8 cellular contexts compared by ENCODE assay signal in genomic region chr15:67542192-67542461, GRCh38. TPM values are rescaled to one million over a fixed set of nuclear protein-coding genes. Genes with fewer than 3 reads are reported as not detected.
A peak's percentile ranks its signal among the peaks of the same experiment; 100 is the strongest.
DNase-seq lines count a peak whose midpoint lies in the region; ATAC-seq and TF ChIP-seq lines count a peak whose summit lies in the region.

No MANE protein-coding gene starts in this region.

- no peaks in the 10 kb centered on the region for H3K27me3 Mint-ChIP-seq in activated naive CD4-positive, alpha-beta T cell treated with anti-CD3 and anti-CD28 coated beads for 36 hours (ENCODE audit: low read depth)
- H3K27me3 Mint-ChIP-seq in T-cell: no peaks in the 10 kb centered on the region

- H3K4me1 Mint-ChIP-seq in activated naive CD4-positive, alpha-beta T cell treated with anti-CD3 and anti-CD28 coated beads for 36 hours (ENCODE audit: low read depth): peaks cover 46% of the 10 kb centered on the region
- peaks cover 42 to 64% (median 54%) of the 10 kb centered on the region in 3 donors for H3K4me1 Mint-ChIP-seq in T-cell

- intact Hi-C loops in activated naive CD4-positive, alpha-beta T cell treated with anti-CD3 and anti-CD28 coated beads for 36 hours (cut with micrococcal nuclease): loop anchor here (5.0 to 10.0 kb wide), 4 partner anchors 220 to 735 kb away; partner anchors contain the start of genes FEM1B and PIAS1

- POLR2A ChIA-PET in T-cell (lab: Charles Lee): interaction anchor here in 1 of 2 donors (1.0 kb wide), 1 partner anchor 22 kb away, joined by 3 read pairs; no protein-coding TSS in a partner anchor

- CTCF ChIA-PET in activated naive CD4-positive, alpha-beta T cell treated with anti-CD3 and anti-CD28 coated beads for 36 hours (lab: Charles Lee): interaction anchor here (0.7 kb wide), 1 partner anchor 21 kb away, joined by 3 read pairs; no protein-coding TSS in a partner anchor
- CTCF ChIA-PET in T-cell (lab: Charles Lee): no interaction called here

- H3K9me3 Mint-ChIP-seq in activated naive CD4-positive, alpha-beta T cell treated with anti-CD3 and anti-CD28 coated beads for 36 hours: no peaks in the 10 kb centered on the region
- H3K9me3 Mint-ChIP-seq in T-cell: no peaks in the 10 kb centered on the region

- peak overlapping the region; percentile 91 for H3K4me3 Mint-ChIP-seq in activated naive CD4-positive, alpha-beta T cell treated with anti-CD3 and anti-CD28 coated beads for 36 hours
- peak overlapping the region; percentile 95 to 98 (median 97) for H3K4me3 Mint-ChIP-seq in T-cell

- no peak for TF ChIP-seq CTCF in fibroblast of pulmonary artery (IDR thresholded peaks at IDR 0.05; ENCODE audit: low read length, missing control alignments)

- H3K27ac Mint-ChIP-seq in activated naive CD4-positive, alpha-beta T cell treated with anti-CD3 and anti-CD28 coated beads for 36 hours: peak overlapping the region; percentile 95
- peak overlapping the region; percentile 99 for H3K27ac Mint-ChIP-seq in T-cell

- H3K4me3 ChIP-seq in fibroblast of pulmonary artery (replicated peaks; ENCODE audit: low read depth, low read length): peak overlapping the region; percentile 91

- peak; percentile 14 for DNase-seq in activated naive CD4-positive, alpha-beta T cell treated with anti-CD3 and anti-CD28 coated beads for 36 hours
- DNase-seq in activated naive CD4-positive, alpha-beta T cell treated with Interleukin-2 at 50 U/mL for 16 hours: no peak
- DNase-seq in T-cell (peak in 1 of 34 experiments; percentile 44), fibroblast of pulmonary artery (ENCODE audit: low read depth) (no peak), renal cortical epithelial cell (ENCODE audit: low read depth) (peak; percentile 4), occipital lobe (lab: John Stamatoyannopoulos, UW) (no peak)

- ATAC-seq in T-cell (replicated peaks in 1 of 4): peak in 2 of 4 experiments; percentile 2 to 19
- no peak for ATAC-seq in GM21526 (IDR thresholded peaks at IDR 0.05; ENCODE audit: low FRiP score, unreplicated experiment)
- no peak for ATAC-seq in HG02970 (IDR thresholded peaks at IDR 0.05; ENCODE audit: low FRiP score, unreplicated experiment)

- no peaks in the 10 kb centered on the region for H3K36me3 Mint-ChIP-seq in activated naive CD4-positive, alpha-beta T cell treated with anti-CD3 and anti-CD28 coated beads for 36 hours (ENCODE audit: low read depth)
- H3K36me3 Mint-ChIP-seq in T-cell: peaks cover 18% of the 10 kb centered on the region

RNA-seq across cellular contexts. Expression of gene MAP2K5, which starts 0.4 kb away (rescaled TPM):
- 10 to 100 TPM; 15.4 to 20.6 TPM for total RNA-seq in activated naive CD4-positive, alpha-beta T cell treated with anti-CD3 and anti-CD28 coated beads for 36 hours
- total RNA-seq in T-cell: 10 to 100 TPM; 24.5 to 35.5 (median 28.5) TPM
- 1.9 and 11.8 TPM in 2 replicates for total RNA-seq in renal cortical epithelial cell
- total RNA-seq in occipital lobe: 12.8 TPM

RNA-seq across cellular contexts. Expression of gene C15orf61, which starts 21.2 kb away (rescaled TPM):
- total RNA-seq in activated naive CD4-positive, alpha-beta T cell treated with anti-CD3 and anti-CD28 coated beads for 36 hours: 1 to 10 TPM; 6.2 to 7.2 TPM
- total RNA-seq in T-cell (1 to 10 TPM; 8.2 to 9.3 (median 8.9) TPM), renal cortical epithelial cell (1.2 and 1.9 TPM in 2 replicates), occipital lobe (33.2 TPM)

Comparison
In these comparisons a context has a peak if more than half of its experiments do, and no peak if none do; other contexts are left out.
1. DNase-seq: peak in activated naive CD4-positive, alpha-beta T cell treated with anti-CD3 and anti-CD28 coated beads for 36 hours (single experiment) and renal cortical epithelial cell (single experiment); none in activated naive CD4-positive, alpha-beta T cell treated with Interleukin-2 at 50 U/mL for 16 hours (single experiment), fibroblast of pulmonary artery (single experiment) and occipital lobe (single experiment).